ENCODE assay signal across 8 cellular contexts in the genomic region with DNA sequence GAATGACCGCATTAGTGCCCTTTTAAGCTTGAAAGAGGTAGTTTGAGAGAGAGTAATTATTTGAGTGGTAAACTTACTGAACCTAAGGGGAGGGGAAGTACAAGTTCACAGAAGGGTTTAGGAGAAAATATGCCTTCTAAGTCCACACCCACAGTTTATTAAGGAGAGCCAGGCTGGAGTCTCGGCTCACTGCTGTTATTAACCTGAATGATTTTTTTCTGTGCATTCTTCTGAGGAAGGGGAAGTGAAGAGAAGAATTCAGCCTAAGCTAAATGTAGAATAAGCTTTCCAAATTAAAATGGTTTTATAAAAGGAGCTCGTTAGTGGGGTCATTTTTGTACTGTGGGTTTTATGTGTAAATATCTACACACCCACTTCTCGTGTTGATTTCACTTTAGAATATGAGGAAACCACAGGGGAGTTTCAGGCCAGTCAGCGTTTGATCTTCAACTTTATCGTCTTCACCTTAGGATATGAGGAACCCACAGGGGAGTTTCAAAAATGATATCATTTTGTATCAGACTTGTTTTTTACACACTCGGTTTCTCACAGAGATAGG. TPM values are rescaled to one million over a fixed set of nuclear protein-coding genes. Genes with fewer than 3 reads are reported as not detected.
DNase-seq lines count a peak whose midpoint lies in the region; ATAC-seq and TF ChIP-seq lines count a peak whose summit lies in the region.

No MANE protein-coding gene starts in this region.

- H3K4me3 Mint-ChIP-seq in activated naive CD8-positive, alpha-beta T cell treated with anti-CD3 and anti-CD28 coated beads, Interleukin-2, amount 50 U/mL, for 24 hours: peak overlapping the region; percentile 95
- peak overlapping the region; percentile 84 for H3K4me3 Mint-ChIP-seq in stimulated activated memory B cell treated with anti-CD40 and anti-IgM and Interleukin-4, amounts not matched to agents 10 μg/mL and 1 μg/mL and 100 μg/mL, for 72 hours

- H3K9me2 ChIP-seq in OCI-LY7 (ENCODE audit: insufficient read depth, low read length): no peaks in the 10 kb centered on the region

- H2AFZ ChIP-seq in OCI-LY7 (ENCODE audit: low read length): no peak overlapping the region

- no peaks in the 10 kb centered on the region for H3K27me3 Mint-ChIP-seq in activated naive CD8-positive, alpha-beta T cell treated with anti-CD3 and anti-CD28 coated beads, Interleukin-2, amount 50 U/mL, for 24 hours
- no peaks in the 10 kb centered on the region for H3K27me3 Mint-ChIP-seq in stimulated activated memory B cell treated with anti-CD40 and anti-IgM and Interleukin-4, amounts not matched to agents 10 μg/mL and 1 μg/mL and 100 μg/mL, for 72 hours

- H3K36me3 ChIP-seq in ES-I3 (ENCODE audit: insufficient read depth, low read length) (peaks cover 3% of the 10 kb centered on the region; the same call in 1 of the 2 replicates), OCI-LY7 (ENCODE audit: insufficient read depth, low read length) (peaks cover 34% of the 10 kb centered on the region)

- H4K20me1 ChIP-seq in OCI-LY7 (ENCODE audit: insufficient read depth, low read length): peaks cover 8% of the 10 kb centered on the region

- CTCF ChIA-PET in OCI-LY7 (lab: Charles Lee; ENCODE audit: unreplicated experiment): no interaction called here

- H3K27ac ChIP-seq in OCI-LY7 (ENCODE audit: low read depth, low read length, poor library complexity, severe bottlenecking): peak overlapping the region; percentile 91
- H3K27ac ChIP-seq in layer of hippocampus (ENCODE audit: low read depth, low read length): peak overlapping the region; percentile 97

- H3K4me3 ChIP-seq in OCI-LY7 (ENCODE audit: low read depth, low read length, poor library complexity, severe bottlenecking): peak overlapping the region; percentile 95

- peaks cover 37% of the 10 kb centered on the region for H3K36me3 Mint-ChIP-seq in activated naive CD8-positive, alpha-beta T cell treated with anti-CD3 and anti-CD28 coated beads, Interleukin-2, amount 50 U/mL, for 24 hours (ENCODE audit: low read depth)
- H3K36me3 Mint-ChIP-seq in stimulated activated memory B cell treated with anti-CD40 and anti-IgM and Interleukin-4, amounts not matched to agents 10 μg/mL and 1 μg/mL and 100 μg/mL, for 72 hours: peaks cover 26% of the 10 kb centered on the region

- H3K79me2 ChIP-seq in OCI-LY7 (ENCODE audit: insufficient read depth, low read depth, low read length): peaks cover 53% of the 10 kb centered on the region

- H3K9ac ChIP-seq in ES-I3 (ENCODE audit: low read depth, low read length): peak overlapping the region; percentile 83

- DNase-seq in OCI-LY7 (ENCODE audit: low spot score): peak; percentile 36
- peak; percentile 24 for DNase-seq in activated naive CD8-positive, alpha-beta T cell treated with anti-CD3 and anti-CD28 coated beads, Interleukin-2, amount 50 U/mL, for 24 hours
- DNase-seq in DMS153 (lab: John Stamatoyannopoulos, UW): no peak
- DNase-seq in amniotic stem cell (lab: John Stamatoyannopoulos, UW): no peak

- intact Hi-C loops in OCI-LY7 (cut with micrococcal nuclease; ENCODE audit: unreplicated experiment): loop anchor here (2.0 kb wide), 1 partner anchor 34 kb away; no protein-coding TSS in a partner anchor

- peaks cover 62% of the 10 kb centered on the region for H3K4me1 Mint-ChIP-seq in activated naive CD8-positive, alpha-beta T cell treated with anti-CD3 and anti-CD28 coated beads, Interleukin-2, amount 50 U/mL, for 24 hours
- H3K4me1 Mint-ChIP-seq in stimulated activated memory B cell treated with anti-CD40 and anti-IgM and Interleukin-4, amounts not matched to agents 10 μg/mL and 1 μg/mL and 100 μg/mL, for 72 hours: peaks cover 46% of the 10 kb centered on the region

- no peak for ATAC-seq in activated naive CD8-positive, alpha-beta T cell treated with anti-CD3 and anti-CD28 coated beads, Interleukin-2, amount 50 U/mL, for 24 hours
- peak; percentile 3 for ATAC-seq in stimulated activated memory B cell treated with anti-CD40 and anti-IgM and Interleukin-4, amounts not matched to agents 10 μg/mL and 1 μg/mL and 100 μg/mL, for 72 hours
- ATAC-seq in HG02759 (IDR thresholded peaks at IDR 0.05; ENCODE audit: unreplicated experiment): no peak

- H3K27ac Mint-ChIP-seq in activated naive CD8-positive, alpha-beta T cell treated with anti-CD3 and anti-CD28 coated beads, Interleukin-2, amount 50 U/mL, for 24 hours: peak overlapping the region; percentile 98
- H3K27ac Mint-ChIP-seq in stimulated activated memory B cell treated with anti-CD40 and anti-IgM and Interleukin-4, amounts not matched to agents 10 μg/mL and 1 μg/mL and 100 μg/mL, for 72 hours: peak overlapping the region; percentile 88

- TF ChIP-seq CTCF in OCI-LY7 (conservative IDR thresholded peaks at IDR 0.05; ENCODE audit: low read length): no peak

- peak overlapping the region; percentile 79 for H3K4me2 ChIP-seq in OCI-LY7 (ENCODE audit: low read length)

- H3K9me3 ChIP-seq in ES-I3 (ENCODE audit: control insufficient read depth, insufficient read depth, low read length) (no peaks in the 10 kb centered on the region), OCI-LY7 (ENCODE audit: low read length) (no peaks in the 10 kb centered on the region)

- POLR2A ChIA-PET in OCI-LY7 (lab: Charles Lee): interaction anchor here (0.7 to 4.0 kb wide), 5 partner anchors 27 to 255 kb away, joined by 3 to 26 read pairs (median 4); no protein-coding TSS in a partner anchor

- H3K9me3 Mint-ChIP-seq in activated naive CD8-positive, alpha-beta T cell treated with anti-CD3 and anti-CD28 coated beads, Interleukin-2, amount 50 U/mL, for 24 hours: no peaks in the 10 kb centered on the region
- H3K9me3 Mint-ChIP-seq in stimulated activated memory B cell treated with anti-CD40 and anti-IgM and Interleukin-4, amounts not matched to agents 10 μg/mL and 1 μg/mL and 100 μg/mL, for 72 hours: peaks cover 3% of the 10 kb centered on the region

- H3K4me1 ChIP-seq in ES-I3 (ENCODE audit: insufficient read depth, low read length) (peaks cover 6% of the 10 kb centered on the region; the same call in 1 of the 2 replicates), OCI-LY7 (ENCODE audit: insufficient read depth, low read length, poor library complexity, severe bottlenecking) (peaks cover 42% of the 10 kb centered on the region)

- TSS peak; percentile 65 for BruUV-seq in OCI-LY7 (replicated peaks; lab: Mats Ljungman, UMichigan)

- H3K27me3 ChIP-seq in layer of hippocampus (ENCODE audit: control insufficient read depth, insufficient read depth, low read length): no peaks in the 10 kb centered on the region

RNA-seq across cellular contexts. Expression of a gene that starts 1.5 kb away (rescaled TPM):
- total RNA-seq in OCI-LY7 (2014; rRNA removed; shearing (Covaris generic)): 7.3 and 8.6 TPM in 2 replicates
- 13.6 and 13.7 TPM in 2 replicates for total RNA-seq in OCI-LY7 (2022)

RNA-seq across cellular contexts. Expression of a gene that starts 5.1 kb away (rescaled TPM):
- 0.13 and 0.92 TPM in 2 replicates for total RNA-seq in OCI-LY7 (2014; rRNA removed; shearing (Covaris generic))
- total RNA-seq in OCI-LY7 (2022): 0.28 and 0.32 TPM in 2 replicates

Comparison
In these comparisons a context has a peak if more than half of its experiments do, and no peak if none do; other contexts are left out.
1. DNase-seq: peak in OCI-LY7 (single experiment) and activated naive CD8-positive, alpha-beta T cell treated with anti-CD3 and anti-CD28 coated beads, Interleukin-2, amount 50 U/mL, for 24 hours (single experiment); none in DMS153 (single experiment) and amniotic stem cell (single experiment).